Comparison of ENCODE assay signal across 9 cellular contexts in the genomic region with DNA sequence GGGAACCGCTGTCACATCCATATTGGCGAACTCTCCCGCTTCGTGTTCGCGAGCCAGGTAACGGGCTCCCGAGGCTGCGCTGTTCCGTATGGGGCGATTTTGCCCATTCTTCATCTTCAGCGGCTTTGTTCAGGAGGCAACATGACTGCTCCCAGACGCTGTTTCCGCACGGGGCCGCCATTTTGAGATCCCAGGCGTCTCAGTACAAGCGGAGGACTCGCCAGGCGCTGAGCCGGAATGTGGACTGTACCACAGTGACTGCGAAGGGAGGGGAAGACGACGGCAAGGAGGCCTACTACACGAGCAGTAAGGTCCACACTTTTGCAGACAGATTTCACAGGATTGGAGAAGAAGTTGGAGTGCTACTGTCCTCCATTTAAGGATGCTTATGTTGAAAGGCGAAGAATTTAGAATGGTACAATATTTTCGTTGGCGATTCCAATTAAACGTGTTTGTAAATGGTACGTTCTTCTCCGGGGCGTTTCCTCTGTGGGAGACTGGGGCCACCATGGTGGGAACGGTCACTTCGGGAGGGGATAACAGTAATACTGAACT. TPM values are rescaled to one million over a fixed set of nuclear protein-coding genes. Genes with fewer than 3 reads are reported as not detected.
DNase-seq lines count a peak whose midpoint lies in the region; ATAC-seq and TF ChIP-seq lines count a peak whose summit lies in the region.
"Had no signal": no experiment of that assay in that cellular context is flagged by ENCODE, and none has a peak within 500 bp of the region (broad histone marks: within the 10 kb centered on the region; RNA-seq: fewer than 3 reads in every experiment).

No MANE protein-coding gene starts in this region.

- TF ChIP-seq EP300 in esophagus muscularis mucosa (IDR thresholded peaks at IDR 0.05), result no peak

- H3K4me1 ChIP-seq in esophagus muscularis mucosa (peaks cover 0 to 11% (median 0%) of the 10 kb centered on the region in 4 donors), tibial artery (no peaks in the 10 kb centered on the region)

- H3K27me3 ChIP-seq in esophagus muscularis mucosa (no peaks in the 10 kb centered on the region), tibial artery (no peaks in the 10 kb centered on the region)

- intact Hi-C loops in esophagus muscularis mucosa (cut with DNase I), result loop anchor here (2.0 kb wide), 1 partner anchor 42 kb away; the partner anchor contains the start of gene ZNF300
- intact Hi-C loops in tibial artery (cut with DNase I; ENCODE audit: low total_unique reads), result no loop called here

- ATAC-seq in GM21619 (IDR thresholded peaks at IDR 0.05; ENCODE audit: unreplicated experiment), result no peak
- no peak for ATAC-seq in GM18505 (IDR thresholded peaks at IDR 0.05; ENCODE audit: unreplicated experiment)
- ATAC-seq in HG03520 (IDR thresholded peaks at IDR 0.05; ENCODE audit: unreplicated experiment), result no peak

- H3K36me3 ChIP-seq in esophagus muscularis mucosa, result peaks cover 12 to 27% (median 19%) of the 10 kb centered on the region in 4 donors
- peaks cover 13 to 46% (median 35%) of the 10 kb centered on the region in 3 donors for H3K36me3 ChIP-seq in tibial artery

- H3K27ac ChIP-seq in esophagus muscularis mucosa (replicated peaks in 1 of 4) (peak overlapping the region; percentile 75 to 86 (median 82)), tibial artery (peak overlapping the region; percentile 76 to 80)
- H3K27ac ChIP-seq: 22Rv1 had no signal

- TF ChIP-seq CTCF in esophagus muscularis mucosa (IDR thresholded peaks at IDR 0.05) (no peak), tibial artery (IDR thresholded peaks at IDR 0.05) (no peak)

- WGBS in esophagus muscularis mucosa, result 12% methylated on average over 29 of the region's 34 CpGs

- H3K9me3 ChIP-seq in esophagus muscularis mucosa (peaks cover 0 to 98% (median 72%) of the 10 kb centered on the region in 4 donors), tibial artery (peaks cover 0 to 68% (median 52%) of the 10 kb centered on the region in 3 donors)

- DNase-seq in NCI-H146 (lab: John Stamatoyannopoulos, UW) (peak; percentile 0), NCI-H146 treated with DMSO at 0.1 percent for 48 hours (lab: John Stamatoyannopoulos, UW; ENCODE audit: unreplicated experiment) (no peak), esophagus muscularis mucosa (ENCODE audit: extremely low spot score) (peak; percentile 94), middle frontal gyrus (ENCODE audit: extremely low spot score, low spot score) (peak; percentile 43), tibial artery (peak; percentile 80 to 91)

- TF ChIP-seq POLR2A in esophagus muscularis mucosa (IDR thresholded peaks at IDR 0.05; ENCODE audit: low read depth) (no peak), GM18505 (IDR thresholded peaks at IDR 0.05; ENCODE audit: borderline replicate concordance, extremely low read depth, insufficient read depth, insufficient read length) (no peak)

- H3K4me3 ChIP-seq in esophagus muscularis mucosa (peak overlapping the region; percentile 66 to 74 (median 66)), tibial artery (peak overlapping the region; percentile 60 to 65)

RNA-seq across cellular contexts. Expression of gene ZNF300, which starts 41.6 kb away (rescaled TPM):
- 1 to 10 TPM; 1.7 to 3.1 (median 2.4) TPM for total RNA-seq in esophagus muscularis mucosa
